ENCODE assay signal across 8 cellular contexts in the genomic region with DNA sequence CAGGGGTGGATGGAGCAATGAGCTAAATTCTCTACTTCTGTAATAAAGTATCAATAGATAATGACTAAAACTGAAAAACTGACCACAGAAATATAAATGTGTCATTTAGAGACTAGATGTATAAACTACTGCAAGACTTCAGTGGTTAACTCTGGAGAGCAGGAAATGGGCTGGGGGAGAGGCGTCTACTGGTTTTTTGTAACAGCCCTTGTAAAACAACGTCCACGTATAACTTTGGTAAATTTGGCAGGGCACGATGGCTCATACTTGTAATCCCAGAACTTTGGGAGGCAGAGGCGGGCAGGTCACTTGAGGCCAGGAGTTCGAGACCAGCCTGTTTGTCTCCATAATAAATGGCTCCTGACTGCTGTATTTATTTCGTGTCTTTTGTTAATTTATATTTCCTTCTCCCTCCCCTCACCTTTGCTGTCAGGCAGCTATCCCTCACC. TPM values are rescaled to one million over a fixed set of nuclear protein-coding genes. Genes with fewer than 3 reads are reported as not detected.
A peak's percentile ranks its signal among the peaks of the same experiment; 100 is the strongest.
DNase-seq lines count a peak whose midpoint lies in the region; ATAC-seq and TF ChIP-seq lines count a peak whose summit lies in the region.

No MANE protein-coding gene starts in this region.

- H3K27me3 ChIP-seq in Loucy (ENCODE audit: insufficient read depth, low read length, poor library complexity, severe bottlenecking): no peaks in the 10 kb centered on the region
- no peaks in the 10 kb centered on the region for H3K27me3 ChIP-seq in stomach smooth muscle (ENCODE audit: control insufficient read depth in 1 of 2, insufficient read depth in 2 of 2, low read length in 2 of 2)
- no peaks in the 10 kb centered on the region for H3K27me3 ChIP-seq in BE2C
- no peaks in the 10 kb centered on the region for H3K27me3 ChIP-seq in psoas muscle (ENCODE audit: insufficient read depth in 3 of 3, low read length in 2 of 3)

- H3K4me1 ChIP-seq in Loucy (ENCODE audit: insufficient read depth, low read length, poor library complexity, severe bottlenecking): peaks cover 58% of the 10 kb centered on the region
- H3K4me1 ChIP-seq in stomach smooth muscle (ENCODE audit: control insufficient read depth, insufficient read depth, low read length): no peaks in the 10 kb centered on the region
- H3K4me1 ChIP-seq in BE2C: peaks cover 1% of the 10 kb centered on the region; the same call in 1 of the 2 replicates
- H3K4me1 ChIP-seq in psoas muscle: no peaks in the 10 kb centered on the region

- H3K79me2 ChIP-seq in Loucy (ENCODE audit: insufficient read depth, low read length): peaks cover 74% of the 10 kb centered on the region

- no peaks in the 10 kb centered on the region for H3K9me2 ChIP-seq in Loucy (replicated peaks; ENCODE audit: low read depth, low read length)

- peak overlapping the region; percentile 11 for H3K27ac ChIP-seq in stomach smooth muscle (ENCODE audit: low read length)
- H3K27ac ChIP-seq in psoas muscle: no peak overlapping the region

- CTCF ChIA-PET in GM10248 (lab: Yijun Ruan, JAX): interaction anchor here (0.9 to 3.0 kb wide), 7 partner anchors 9 to 60 kb away, joined by 3 to 7 read pairs (median 4); no protein-coding TSS in a partner anchor

- no peak overlapping the region for H2AFZ ChIP-seq in Loucy (ENCODE audit: low read length)

- peaks cover 6% of the 10 kb centered on the region for H4K20me1 ChIP-seq in Loucy (ENCODE audit: insufficient read depth, low read length, poor library complexity, severe bottlenecking)

- peak overlapping the region; percentile 79 for H3K9ac ChIP-seq in Loucy (ENCODE audit: low read depth, low read length, poor library complexity, severe bottlenecking)
- H3K9ac ChIP-seq in stomach smooth muscle (ENCODE audit: low read length in 2 of 2): no peak overlapping the region

- intact Hi-C loops in psoas muscle (cut with DNase I): no loop called here

- H3K4me2 ChIP-seq in Loucy (ENCODE audit: low read depth, low read length, poor library complexity, severe bottlenecking): peak overlapping the region; percentile 86

- TF ChIP-seq CTCF in GM10248 (IDR thresholded peaks at IDR 0.05; ENCODE audit: control extremely low read depth, extremely low read depth, low read depth, missing control alignments) (no peak), Loucy (conservative IDR thresholded peaks at IDR 0.05; ENCODE audit: low read length) (no peak), BE2C (IDR thresholded peaks at IDR 0.05; ENCODE audit: low read depth, low read length) (no peak), psoas muscle (IDR thresholded peaks at IDR 0.05) (no peak)

- WGBS in psoas muscle, 3 donors: 45 to 53% (median 50%) methylated on average over 7 of the region's 7 CpGs

- H3K4me3 ChIP-seq in Loucy (ENCODE audit: low read length, poor library complexity, severe bottlenecking): peak overlapping the region; percentile 67
- H3K4me3 ChIP-seq in stomach smooth muscle (ENCODE audit: low read length in 2 of 2): no peak overlapping the region
- H3K4me3 ChIP-seq in BE2C (ENCODE audit: low read depth, low read length): no peak overlapping the region
- no peak overlapping the region for H3K4me3 ChIP-seq in psoas muscle

- H3K36me3 ChIP-seq in Loucy (ENCODE audit: insufficient read depth, low read length): peaks cover 9% of the 10 kb centered on the region
- H3K36me3 ChIP-seq in stomach smooth muscle (ENCODE audit: control insufficient read depth in 2 of 2, insufficient read depth in 2 of 2, low read length in 2 of 2): no peaks in the 10 kb centered on the region
- H3K36me3 ChIP-seq in BE2C: no peaks in the 10 kb centered on the region
- no peaks in the 10 kb centered on the region for H3K36me3 ChIP-seq in psoas muscle (ENCODE audit: insufficient read depth in 1 of 2, low read depth in 1 of 2)

- ATAC-seq in GM21717 (IDR thresholded peaks at IDR 0.05; ENCODE audit: unreplicated experiment) (peak; percentile 50), psoas muscle (no peak)

- peak; percentile 65 for DNase-seq in GM10248 (ENCODE audit: extremely low spot score)
- DNase-seq in activated gamma-delta T cell treated with anti-CD3 and anti-CD28 coated beads, Interleukin-2, amount 50 U/mL, for 16 hours (ENCODE audit: low read depth): peak; percentile 40
- DNase-seq in ureter (ENCODE audit: low spot score): no peak
- DNase-seq in BE2C: no peak
- DNase-seq in psoas muscle: no peak

- H3K9me3 ChIP-seq in Loucy (ENCODE audit: insufficient read depth, low read depth, low read length) (peaks cover 8% of the 10 kb centered on the region; the same call in 1 of the 2 replicates), stomach smooth muscle (ENCODE audit: control insufficient read depth in 2 of 2, low read length in 2 of 2) (no peaks in the 10 kb centered on the region), BE2C (no peaks in the 10 kb centered on the region), psoas muscle (no peaks in the 10 kb centered on the region)

- peaks cover 26% of the 10 kb centered on the region for H3F3A ChIP-seq in Loucy (ENCODE audit: low read depth)

- POLR2A ChIA-PET in GM10248 (lab: Yijun Ruan, JAX): interaction anchor here (1.4 kb wide), 1 partner anchor 10 kb away, joined by 9 read pairs; no protein-coding TSS in a partner anchor

RNA-seq across cellular contexts. Expression of gene RAB27A, which starts 12.5 kb away (rescaled TPM):
- total RNA-seq in ureter (29.0 TPM), psoas muscle (1 to 10 TPM; 2.1 to 4.0 (median 2.6) TPM)
- polyA plus RNA-seq in BE2C (2012; ENCODE audit: insufficient read depth, insufficient read length, low read depth): 1.9 TPM
- 1 to 10 TPM; 1.2 to 5.4 (median 1.7) TPM for polyA plus RNA-seq in psoas muscle

RNA-seq across cellular contexts. Expression of gene PIGBOS1, which starts 41.8 kb away (rescaled TPM):
- total RNA-seq in ureter (9.9 TPM), psoas muscle (1 to 10 TPM; 3.5 to 7.6 (median 6.1) TPM)
- polyA plus RNA-seq in BE2C (2012; ENCODE audit: insufficient read depth, insufficient read length, low read depth): 5.6 TPM
- polyA plus RNA-seq in psoas muscle: 10 to 100 TPM; 10.7 to 21.3 (median 21.3) TPM

RNA-seq across cellular contexts. Expression of gene PIGB, which starts 41.9 kb away (rescaled TPM):
- total RNA-seq in ureter: 23.0 TPM
- 3.6 TPM for polyA plus RNA-seq in BE2C (2012; ENCODE audit: insufficient read depth, insufficient read length, low read depth)
- total RNA-seq in psoas muscle: 1 to 10 TPM; 1.0 to 1.8 (median 1.2) TPM
- polyA plus RNA-seq in psoas muscle: 1 to 10 TPM in 2 of 3 donors, under 1 TPM in 1; 0.57 to 1.9 (median 1.6) TPM

Comparison
In these comparisons a context has a peak if more than half of its experiments do, and no peak if none do; other contexts are left out.
1. DNase-seq: peak in GM10248 (single experiment) and activated gamma-delta T cell treated with anti-CD3 and anti-CD28 coated beads, Interleukin-2, amount 50 U/mL, for 16 hours (single experiment); none in ureter (single experiment), BE2C (single experiment) and psoas muscle (0 of 2).